Comparison of ENCODE assay signal across 7 cellular contexts in genomic region chr5:110005907-110006562, GRCh38.
DNase-seq lines count a peak whose midpoint lies in the region; TF ChIP-seq lines count a peak whose summit lies in the region.
"Not testable (repeated sequence)": the region's sequence is repeated elsewhere in the genome, so short reads cannot be mapped to it uniquely, and the experiment has no call there.

No MANE protein-coding gene starts in this region.

- not testable (repeated sequence) for H3K36me3 Mint-ChIP-seq in H9 (ENCODE audit: insufficient read depth in 1 of 3, low read depth in 3 of 3); activated naive CD4-positive, alpha-beta T cell treated with anti-CD3 and anti-CD28 coated beads, Interleukin-2, amount 50 U/mL, for 24 hours

- TF ChIP-seq CTCF in BE2C (IDR thresholded peaks at IDR 0.05; ENCODE audit: low read depth, low read length) (peak; percentile 18; the same call in 1 of the 2 replicates), H9 (conservative IDR thresholded peaks at IDR 0.05) (peak; percentile 39; the same call in 2 of the 3 replicates), hepatocyte (IDR thresholded peaks at IDR 0.05; ENCODE audit: poor library complexity) (peak; percentile 10)
- TF ChIP-seq CTCF in SK-N-SH (IDR thresholded peaks at IDR 0.05); liver (IDR thresholded peaks at IDR 0.05; ENCODE audit: low read depth, low read length, missing input control): not testable (repeated sequence)

- H3K9me2 ChIP-seq in SK-N-SH; hepatocyte (replicated peaks; ENCODE audit: insufficient read depth): not testable (repeated sequence)

- H2AK5ac ChIP-seq in H9 (ENCODE audit: insufficient read length, low read length), result not testable (repeated sequence)

- H3K4me2 ChIP-seq in H9 (ENCODE audit: insufficient read depth, insufficient read length, low read length); SK-N-SH; hepatocyte: not testable (repeated sequence)

- H3K36me3 ChIP-seq in BE2C; SK-N-SH (replicated peaks in 1 of 2; ENCODE audit: control insufficient read depth in 1 of 2, insufficient read depth in 2 of 2, low read length in 1 of 2); hepatocyte (replicated peaks; ENCODE audit: insufficient read depth, low read depth); liver (ENCODE audit: control insufficient read depth in 4 of 4, insufficient read depth in 3 of 4, low read depth in 1 of 4, low read length in 3 of 4): not testable (repeated sequence)

- not testable (repeated sequence) for H2BK15ac ChIP-seq in H9 (ENCODE audit: low read depth, low read length)

- H3K23ac ChIP-seq in H9 (ENCODE audit: insufficient read length, low read depth, low read length), result not testable (repeated sequence)

- H3K4me3 ChIP-seq in BE2C (ENCODE audit: low read depth, low read length); SK-N-SH (ENCODE audit: low read depth in 2 of 2, low read length in 1 of 2); hepatocyte; liver (ENCODE audit: low read depth in 1 of 3, low read length in 3 of 3): not testable (repeated sequence)

- H3K18ac ChIP-seq in H9 (ENCODE audit: insufficient read length, low read depth, low read length), result not testable (repeated sequence)

- H3K27ac Mint-ChIP-seq in H9, result peak overlapping the region in 2 of 3 experiments; percentile 14 to 31; a peak in 2 of 7 replicates
- peak overlapping the region; percentile 41 for H3K27ac Mint-ChIP-seq in activated naive CD4-positive, alpha-beta T cell treated with anti-CD3 and anti-CD28 coated beads, Interleukin-2, amount 50 U/mL, for 24 hours

- not testable (repeated sequence) for H3K23me2 ChIP-seq in H9 (ENCODE audit: insufficient read length, low read depth, low read length, poor library complexity, severe bottlenecking)

- H3K4me3 Mint-ChIP-seq in H9; activated naive CD4-positive, alpha-beta T cell treated with anti-CD3 and anti-CD28 coated beads, Interleukin-2, amount 50 U/mL, for 24 hours: not testable (repeated sequence)

- H3F3A ChIP-seq in SK-N-SH (replicated peaks; ENCODE audit: insufficient read depth), result not testable (repeated sequence)

- H3K9me3 Mint-ChIP-seq in H9; activated naive CD4-positive, alpha-beta T cell treated with anti-CD3 and anti-CD28 coated beads, Interleukin-2, amount 50 U/mL, for 24 hours: not testable (repeated sequence)

- not testable (repeated sequence) for H3K79me1 ChIP-seq in H9 (ENCODE audit: insufficient read depth, low read depth, low read length, poor library complexity, severe bottlenecking)

- not testable (repeated sequence) for H3K9ac ChIP-seq in H9 (ENCODE audit: extremely low read depth, insufficient read length, low read length); SK-N-SH; liver (ENCODE audit: low read depth in 1 of 2, low read length in 2 of 2)

- not testable (repeated sequence) for H3K4me1 ChIP-seq in BE2C; H9 (ENCODE audit: insufficient read depth, low read length); SK-N-SH (ENCODE audit: control insufficient read depth in 1 of 2, insufficient read depth in 2 of 2, low read depth in 1 of 2, low read length in 1 of 2); hepatocyte (ENCODE audit: insufficient read depth)
- H3K4me1 ChIP-seq in liver (ENCODE audit: control insufficient read depth in 4 of 4, insufficient read depth in 4 of 4, low read length in 3 of 4), result peaks cover 0 to 11% (median 4%) of the 10 kb centered on the region in 4 donors

- not testable (repeated sequence) for H4K91ac ChIP-seq in H9 (ENCODE audit: insufficient read length, low read depth, low read length)

- H3K56ac ChIP-seq in H9 (ENCODE audit: insufficient read length, low read depth, low read length), result not testable (repeated sequence)

- not testable (repeated sequence) for H4K8ac ChIP-seq in H9 (replicated peaks; ENCODE audit: insufficient read length, low read depth, low read length)

- H2BK12ac ChIP-seq in H9 (ENCODE audit: insufficient read length, low read depth, low read length), result not testable (repeated sequence)

- DNase-seq in BE2C (peak; percentile 13), DMS 273 (lab: John Stamatoyannopoulos, UW; ENCODE audit: unreplicated experiment) (peak; percentile 9), H9 (peak; percentile 49)
- not testable (repeated sequence) for DNase-seq in SK-N-SH; hepatocyte (ENCODE audit: low spot score)

- no CpG with 5 or more reads among the region's 10 CpGs for WGBS in H9 (ENCODE audit: extremely low coverage, insufficient read length, low lambda C conversion rate)
- 87% methylated on average over 9 of the region's 10 CpGs for WGBS in SK-N-SH (ENCODE audit: low lambda C conversion rate)
- 83% methylated on average over 10 of the region's 10 CpGs for WGBS in hepatocyte (ENCODE audit: low lambda C conversion rate, missing lambda C conversion rate)
- WGBS in liver, result 92% methylated on average over 10 of the region's 10 CpGs

- H2BK20ac ChIP-seq in H9 (ENCODE audit: low read depth, low read length, poor library complexity, severe bottlenecking), result not testable (repeated sequence)

- H3K14ac ChIP-seq in H9 (ENCODE audit: insufficient read depth, low read length), result not testable (repeated sequence)

- H3K27me3 Mint-ChIP-seq in H9 (ENCODE audit: low read depth); activated naive CD4-positive, alpha-beta T cell treated with anti-CD3 and anti-CD28 coated beads, Interleukin-2, amount 50 U/mL, for 24 hours: not testable (repeated sequence)

- not testable (repeated sequence) for H2AFZ ChIP-seq in H9 (ENCODE audit: low read length); SK-N-SH (ENCODE audit: low read depth); hepatocyte

- H3T11ph ChIP-seq in H9 (ENCODE audit: low read length), result not testable (repeated sequence)

- not testable (repeated sequence) for H3K4ac ChIP-seq in H9 (ENCODE audit: low read depth, low read length)

- not testable (repeated sequence) for H3K27me3 ChIP-seq in BE2C; H9 (ENCODE audit: insufficient read depth, low read length); SK-N-SH (ENCODE audit: insufficient read depth); hepatocyte; liver (ENCODE audit: control insufficient read depth in 4 of 4, insufficient read depth in 4 of 4, low read length in 3 of 4)

- not testable (repeated sequence) for H4K5ac ChIP-seq in H9 (ENCODE audit: insufficient read length, low read depth, low read length)

- not testable (repeated sequence) for H3K4me1 Mint-ChIP-seq in H9; activated naive CD4-positive, alpha-beta T cell treated with anti-CD3 and anti-CD28 coated beads, Interleukin-2, amount 50 U/mL, for 24 hours

- not testable (repeated sequence) for H3K9me3 ChIP-seq in BE2C; H9 (ENCODE audit: control insufficient read depth, low read depth, low read length); SK-N-SH; hepatocyte (ENCODE audit: low read depth); liver (ENCODE audit: control insufficient read depth in 4 of 4, low read length in 3 of 4)

- CTCF ChIA-PET in SK-N-SH (lab: Yijun Ruan, JAX), result not testable (repeated sequence)

- not testable (repeated sequence) for H3K27ac ChIP-seq in H9 (ENCODE audit: insufficient read length, low read depth, low read length); SK-N-SH (ENCODE audit: low read depth in 2 of 2, low read length in 1 of 2); hepatocyte; liver (ENCODE audit: low read depth in 1 of 2, low read length in 2 of 2)

- TF ChIP-seq RAD21 in SK-N-SH (IDR thresholded peaks at IDR 0.05; ENCODE audit: low read length) (0 out of 2 replicates have a peak, but pooled peaks have one; percentile 4), liver (IDR thresholded peaks at IDR 0.05) (peak; percentile 11 to 55)

- POLR2A ChIA-PET in SK-N-SH (lab: Yijun Ruan, JAX), result not testable (repeated sequence)

- H2BK120ac ChIP-seq in H9 (ENCODE audit: low read depth, low read length, poor library complexity, severe bottlenecking), result not testable (repeated sequence)

- not testable (repeated sequence) for H4K20me1 ChIP-seq in H9 (ENCODE audit: control insufficient read depth, insufficient read depth, insufficient read length); SK-N-SH (ENCODE audit: insufficient read depth); hepatocyte (ENCODE audit: insufficient read depth, poor library complexity, severe bottlenecking)

- TF ChIP-seq EP300 in SK-N-SH (IDR thresholded peaks at IDR 0.05; ENCODE audit: borderline replicate concordance in 1 of 2, low read depth in 1 of 2, low read length in 1 of 2), result not testable (repeated sequence)

- not testable (repeated sequence) for H2BK5ac ChIP-seq in H9 (ENCODE audit: insufficient read length, low read length)

- not testable (repeated sequence) for H3K79me2 ChIP-seq in H9 (ENCODE audit: insufficient read depth, low read length); SK-N-SH (ENCODE audit: insufficient read depth); hepatocyte
